In the genomic region with DNA sequence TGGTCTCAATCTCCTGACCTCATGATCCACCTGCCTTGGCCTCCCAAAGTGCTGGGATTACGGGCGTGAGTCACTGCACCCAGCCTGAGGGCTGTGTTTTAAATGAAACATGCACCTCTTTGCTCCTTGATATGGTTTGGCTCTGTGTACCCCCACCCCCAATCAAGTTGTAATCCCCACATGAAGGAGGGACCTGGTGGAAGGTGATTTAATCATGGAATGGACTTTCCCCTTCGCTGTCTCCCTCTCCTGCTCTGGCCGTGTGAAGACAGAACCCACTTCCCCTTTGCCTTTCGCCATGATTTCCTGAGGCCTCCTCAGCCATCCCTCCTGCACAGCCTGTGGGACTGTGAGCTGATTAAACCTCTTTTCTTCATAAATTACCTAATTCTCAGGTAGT, we compare ENCODE assay signal across 10 cellular contexts. TPM values are rescaled to one million over a fixed set of nuclear protein-coding genes. Genes with fewer than 3 reads are reported as not detected.
DNase-seq lines count a peak whose midpoint lies in the region; ATAC-seq lines count a peak whose summit lies in the region.
"Had no signal": no experiment of that assay in that cellular context is flagged by ENCODE, and none has a peak within 500 bp of the region (broad histone marks: within the 10 kb centered on the region; RNA-seq: fewer than 3 reads in every experiment).

No MANE protein-coding gene starts in this region.

- DNase-seq in SJSA1 (ENCODE audit: low read depth in 1 of 2, low spot score in 2 of 2): peak in 1 of 2 experiments; percentile 54
- DNase-seq in stimulated activated naive B cell treated with anti-CD40 and anti-IgM and Interleukin-4, amounts not matched to agents 10 μg/mL and 1 μg/mL and 100 μg/mL, for 72 hours: no peak
- no peak for DNase-seq in H7
- DNase-seq in NCI-H1105 (lab: John Stamatoyannopoulos, UW): no peak
- DNase-seq in RKO (ENCODE audit: low spot score): no peak
- no peak for DNase-seq in NCI-H226
- DNase-seq: COR-L47, NCI-H2227 treated with DMSO at 0.1 percent for 48 hours had no signal

- H3K27ac ChIP-seq in KOPT-K1 (ENCODE audit: low read depth, low read length, poor library complexity, severe bottlenecking): peak overlapping the region; percentile 34
- 0 out of 2 replicates have a peak overlapping the region, but pooled peaks have one; percentile 4 for H3K27ac ChIP-seq in SJSA1
- peak overlapping the region; percentile 38 for H3K27ac ChIP-seq in layer of hippocampus (ENCODE audit: low read depth, low read length)

- peaks cover 0 to 5% of the 10 kb centered on the region in 2 donors for H3K27me3 Mint-ChIP-seq in stimulated activated naive B cell treated with anti-CD40 and anti-IgM and Interleukin-4, amounts not matched to agents 10 μg/mL and 1 μg/mL and 100 μg/mL, for 72 hours

- peak overlapping the region; percentile 65 for H3K27ac Mint-ChIP-seq in stimulated activated naive B cell treated with anti-CD40 and anti-IgM and Interleukin-4, amounts not matched to agents 10 μg/mL and 1 μg/mL and 100 μg/mL, for 72 hours

- H3K9me3 Mint-ChIP-seq in stimulated activated naive B cell treated with anti-CD40 and anti-IgM and Interleukin-4, amounts not matched to agents 10 μg/mL and 1 μg/mL and 100 μg/mL, for 72 hours: peaks cover 6 to 12% of the 10 kb centered on the region in 2 donors

- no peaks in the 10 kb centered on the region for H3K36me3 ChIP-seq in KOPT-K1 (ENCODE audit: insufficient read depth, low read length)
- peaks cover 4% of the 10 kb centered on the region for H3K36me3 ChIP-seq in SJSA1
- H3K36me3 ChIP-seq in H7 (replicated peaks; ENCODE audit: control insufficient read depth, insufficient read depth, low read length): no peaks in the 10 kb centered on the region

- 0 out of 2 replicates have a peak, but pooled peaks cover 3% of the 10 kb centered on the region for H3K27me3 ChIP-seq in SJSA1 (replicated peaks)
- H3K27me3 ChIP-seq in layer of hippocampus (ENCODE audit: control insufficient read depth, insufficient read depth, low read length): no peaks in the 10 kb centered on the region
- no peaks in the 10 kb centered on the region for H3K27me3 ChIP-seq in H7 (ENCODE audit: control insufficient read depth, insufficient read depth, low read length)

- no peak overlapping the region for H3K4me3 Mint-ChIP-seq in stimulated activated naive B cell treated with anti-CD40 and anti-IgM and Interleukin-4, amounts not matched to agents 10 μg/mL and 1 μg/mL and 100 μg/mL, for 72 hours

- H3K4me3 ChIP-seq in SJSA1: no peak overlapping the region
- H3K4me3 ChIP-seq in H7 (ENCODE audit: insufficient read depth, low read depth, low read length): no peak overlapping the region

- H3K36me3 Mint-ChIP-seq in stimulated activated naive B cell treated with anti-CD40 and anti-IgM and Interleukin-4, amounts not matched to agents 10 μg/mL and 1 μg/mL and 100 μg/mL, for 72 hours: peaks cover 9 to 16% of the 10 kb centered on the region in 2 donors

- peak; percentile 59 to 81 for ATAC-seq in stimulated activated naive B cell treated with anti-CD40 and anti-IgM and Interleukin-4, amounts not matched to agents 10 μg/mL and 1 μg/mL and 100 μg/mL, for 72 hours (replicated peaks)

- H3K9me3 ChIP-seq in KOPT-K1 (ENCODE audit: insufficient read depth, low read length, poor library complexity, severe bottlenecking) (peaks cover 23% of the 10 kb centered on the region), SJSA1 (replicated peaks) (peaks cover 23% of the 10 kb centered on the region)

- H3K4me1 Mint-ChIP-seq in stimulated activated naive B cell treated with anti-CD40 and anti-IgM and Interleukin-4, amounts not matched to agents 10 μg/mL and 1 μg/mL and 100 μg/mL, for 72 hours: peaks cover 11 to 28% of the 10 kb centered on the region in 2 donors

- H3K4me1 ChIP-seq in SJSA1 (replicated peaks): peaks cover 41% of the 10 kb centered on the region

RNA-seq across cellular contexts. Expression of a gene that starts 12.5 kb away (rescaled TPM):
- 6.0 and 8.0 TPM in 2 replicates for total RNA-seq in SJSA1 (2014; rRNA removed; shearing (Covaris generic))
- total RNA-seq in H7 (2014; rRNA removed; shearing (Covaris generic)): 32.2 and 33.3 TPM in 2 replicates
